ENCODE assay signal across 20 cellular contexts in genomic region chr3:12766541-12766940, GRCh38. TPM values are rescaled to one million over a fixed set of nuclear protein-coding genes. Genes with fewer than 3 reads are reported as not detected.
A peak's percentile ranks its signal among the peaks of the same experiment; 100 is the strongest.
DNase-seq lines count a peak whose midpoint lies in the region; ATAC-seq and TF ChIP-seq lines count a peak whose summit lies in the region.
"Had no signal": no experiment of that assay in that cellular context is flagged by ENCODE, and none has a peak within 500 bp of the region (broad histone marks: within the 10 kb centered on the region; RNA-seq: fewer than 3 reads in every experiment).

No MANE protein-coding gene starts in this region.

- no peaks in the 10 kb centered on the region for H3K79me2 ChIP-seq in DOHH2 (ENCODE audit: control insufficient read depth, low read length)

- H3K36me3 ChIP-seq in DOHH2 (ENCODE audit: control insufficient read depth, low read length) (no peaks in the 10 kb centered on the region), SJCRH30 (no peaks in the 10 kb centered on the region)
- H3K36me3 ChIP-seq: HAP-1 had no signal

- no peaks in the 10 kb centered on the region for H3K36me3 Mint-ChIP-seq in activated naive CD4-positive, alpha-beta T cell treated with anti-CD3 and anti-CD28 coated beads, Interleukin-2, amount 50 U/mL, for 72 hours
- H3K36me3 Mint-ChIP-seq: CD8-positive, alpha-beta memory T cell had no signal

- ATAC-seq in activated naive CD4-positive, alpha-beta T cell treated with anti-CD3 and anti-CD28 coated beads, Interleukin-2, amount 50 U/mL, for 72 hours = no peak
- ATAC-seq in GM18907 (IDR thresholded peaks at IDR 0.05; ENCODE audit: unreplicated experiment) = no peak

- no peaks in the 10 kb centered on the region for H3K9me3 ChIP-seq in DOHH2 (ENCODE audit: control insufficient read depth, insufficient read depth, low read length)
- no peaks in the 10 kb centered on the region for H3K9me3 ChIP-seq in SJCRH30 (replicated peaks)
- H3K9me3 ChIP-seq: HAP-1 had no signal

- H3K27ac ChIP-seq in DOHH2 (ENCODE audit: low read depth, low read length) (no peak overlapping the region), SJCRH30 (peak overlapping the region; percentile 18; the same call in 1 of the 2 replicates)

- peaks cover 30% of the 10 kb centered on the region for H3K4me1 ChIP-seq in DOHH2 (ENCODE audit: control insufficient read depth, low read length)
- peaks cover 13% of the 10 kb centered on the region for H3K4me1 ChIP-seq in SJCRH30
- H3K4me1 ChIP-seq: HAP-1 had no signal

- H3F3A ChIP-seq in DOHH2 (ENCODE audit: control insufficient read depth, insufficient read depth) = peaks cover 3% of the 10 kb centered on the region

- TF ChIP-seq CTCF in DOHH2 (IDR thresholded peaks at IDR 0.05; ENCODE audit: low read depth, low read length, poor library complexity, severe bottlenecking) = no peak

- H3K4me3 ChIP-seq in DOHH2 (ENCODE audit: low read length) (no peak overlapping the region), SJCRH30 (no peak overlapping the region)
- H3K4me3 ChIP-seq: HAP-1 had no signal

- H3K27ac Mint-ChIP-seq in activated naive CD4-positive, alpha-beta T cell treated with anti-CD3 and anti-CD28 coated beads, Interleukin-2, amount 50 U/mL, for 72 hours = no peak overlapping the region

- peak; percentile 39 to 56 for DNase-seq in SJCRH30
- DNase-seq in islet precursor cell = peak; percentile 64
- peak; percentile 13 for DNase-seq in renal cortical epithelial cell (ENCODE audit: low read depth)
- DNase-seq in stimulated activated CD4-positive, alpha-beta T cell treated with anti-CD3 and anti-CD28 coated beads, Interleukin-4, amount 100 ng/mL, for 4 hours = no peak
- no peak for DNase-seq in activated naive CD4-positive, alpha-beta T cell treated with anti-CD3 and anti-CD28 coated beads, Interleukin-2, amount 50 U/mL, for 72 hours (ENCODE audit: low spot score in 2 of 2)
- no peak for DNase-seq in iPS-NIHi7 (ENCODE audit: extremely low spot score)
- DNase-seq: C1 segment of cervical spinal cord; CD8-positive, alpha-beta memory T cell; DMS79; MV-4-11; NCI-H1417; NCI-H187; NCI-H2227 treated with DMSO at 0.1 percent for 48 hours; NCI-H510A treated with DMSO at 0.1 percent for 48 hours; NCI-H774; RPMI8226; SIG-M5 had no signal

- no peaks in the 10 kb centered on the region for H3K9me2 ChIP-seq in DOHH2 (replicated peaks; ENCODE audit: control insufficient read depth, low read length)

- no peaks in the 10 kb centered on the region for H3K9me3 Mint-ChIP-seq in activated naive CD4-positive, alpha-beta T cell treated with anti-CD3 and anti-CD28 coated beads, Interleukin-2, amount 50 U/mL, for 72 hours
- H3K9me3 Mint-ChIP-seq: CD8-positive, alpha-beta memory T cell had no signal

- H3K4me2 ChIP-seq in DOHH2 (ENCODE audit: low read length) = peak overlapping the region; percentile 4; the same call in 1 of the 2 replicates

- H3K27me3 ChIP-seq in DOHH2 (ENCODE audit: control insufficient read depth, low read length) (no peaks in the 10 kb centered on the region), SJCRH30 (no peaks in the 10 kb centered on the region)

- H4K20me1 ChIP-seq in DOHH2 (ENCODE audit: control insufficient read depth, insufficient read depth, low read depth, low read length) = no peaks in the 10 kb centered on the region

RNA-seq across cellular contexts. Expression of gene TMEM40, which starts 7.5 kb away (rescaled TPM):
- 0.10 TPM in 1 of 2 replicates, not detected in the other for total RNA-seq in SJCRH30 (2014; rRNA removed; shearing (Covaris generic))
- 0.10 and 3.3 TPM in 2 replicates for total RNA-seq in renal cortical epithelial cell
- not detected for total RNA-seq in activated naive CD4-positive, alpha-beta T cell treated with anti-CD3 and anti-CD28 coated beads, Interleukin-2, amount 50 U/mL, for 72 hours
- total RNA-seq: CD8-positive, alpha-beta memory T cell had no signal

RNA-seq across cellular contexts. Expression of gene CAND2, which starts 29.9 kb away (rescaled TPM):
- 3.4 and 4.9 TPM in 2 replicates for total RNA-seq in SJCRH30 (2014; rRNA removed; shearing (Covaris generic))
- total RNA-seq in renal cortical epithelial cell = 1.0 and 2.7 TPM in 2 replicates
- 1 to 10 TPM; 1.8 to 2.5 TPM for total RNA-seq in activated naive CD4-positive, alpha-beta T cell treated with anti-CD3 and anti-CD28 coated beads, Interleukin-2, amount 50 U/mL, for 72 hours

Comparison
In these comparisons a context has a peak if more than half of its experiments do, and no peak if none do; other contexts are left out.
1. DNase-seq: peak in SJCRH30 (2 of 2), islet precursor cell (single experiment) and renal cortical epithelial cell (single experiment); none in stimulated activated CD4-positive, alpha-beta T cell treated with anti-CD3 and anti-CD28 coated beads, Interleukin-4, amount 100 ng/mL, for 4 hours (0 of 2), activated naive CD4-positive, alpha-beta T cell treated with anti-CD3 and anti-CD28 coated beads, Interleukin-2, amount 50 U/mL, for 72 hours (0 of 2) and iPS-NIHi7 (single experiment).